In genomic region chr10:7756360-7756992, GRCh38 we compare ENCODE assay signal across 8 cellular contexts. TPM values are rescaled to one million over a fixed set of nuclear protein-coding genes. Genes with fewer than 3 reads are reported as not detected.
DNase-seq lines count a peak whose midpoint lies in the region; TF ChIP-seq lines count a peak whose summit lies in the region.
"Had no signal": no experiment of that assay in that cellular context is flagged by ENCODE, and none has a peak within 500 bp of the region (broad histone marks: within the 10 kb centered on the region; RNA-seq: fewer than 3 reads in every experiment).

No MANE protein-coding gene starts in this region.

- H3K27me3 ChIP-seq in hepatocyte (no peaks in the 10 kb centered on the region), spleen (replicated peaks in 1 of 7) (no peaks in the 10 kb centered on the region)

- H3K36me3 ChIP-seq in hepatocyte (replicated peaks; ENCODE audit: insufficient read depth, low read depth), result no peaks in the 10 kb centered on the region
- H3K36me3 ChIP-seq in spleen, result peaks cover 4 to 98% (median 85%) of the 10 kb centered on the region in 6 donors

- peak; percentile 20 for DNase-seq in GDM1 (lab: John Stamatoyannopoulos, UW)
- DNase-seq in HT-29 (ENCODE audit: low spot score), result peak; percentile 45
- peak; percentile 30 for DNase-seq in activated CD4-positive, alpha-beta T cell treated with anti-CD3 and anti-CD28 coated beads, Interleukin-2, amount 10 ng/mL, durations not matched to agents 7 days and 5 days
- DNase-seq in hepatocyte (ENCODE audit: low spot score), result peak; percentile 22
- DNase-seq in DMS114 treated with DMSO at 0.1 percent for 48 hours (lab: John Stamatoyannopoulos, UW; ENCODE audit: unreplicated experiment), result no peak
- no peak for DNase-seq in spleen
- no peak for DNase-seq in COR-L47 (lab: John Stamatoyannopoulos, UW)

- CTCF ChIA-PET in activated CD4-positive, alpha-beta T cell treated with anti-CD3 and anti-CD28 coated beads, Interleukin-2, amount 10 ng/mL, durations not matched to agents 7 days and 5 days (lab: Charles Lee), result interaction anchor here (0.7 to 1.2 kb wide), 3 partner anchors 10 to 233 kb away, joined by 3 to 5 read pairs (median 3); no protein-coding TSS in a partner anchor

- TF ChIP-seq CTCF in hepatocyte (IDR thresholded peaks at IDR 0.05; ENCODE audit: poor library complexity), result peak; percentile 34
- TF ChIP-seq CTCF in spleen (IDR thresholded peaks at IDR 0.05 in 8 of 11, conservative IDR thresholded peaks at IDR 0.05 in 3 of 11), result peak in 5 of 11 experiments; percentile 10 to 36 (median 13)

- POLR2A ChIA-PET in activated CD4-positive, alpha-beta T cell treated with anti-CD3 and anti-CD28 coated beads, Interleukin-2, amount 10 ng/mL, durations not matched to agents 7 days and 5 days (lab: Charles Lee), result no interaction called here

- intact Hi-C loops in spleen (cut with DNase I; ENCODE audit: low total_unique reads), result no loop called here

- no peak overlapping the region for H3K27ac ChIP-seq in hepatocyte
- no peak overlapping the region for H3K27ac ChIP-seq in spleen

- H3K9me3 ChIP-seq in hepatocyte (ENCODE audit: low read depth) (no peaks in the 10 kb centered on the region), spleen (no peaks in the 10 kb centered on the region)

- no peaks in the 10 kb centered on the region for H3K4me1 Mint-ChIP-seq in activated CD4-positive, alpha-beta T cell treated with anti-CD3 and anti-CD28 coated beads, Interleukin-2, amount 10 ng/mL, durations not matched to agents 7 days and 5 days

- H3K4me3 Mint-ChIP-seq in activated CD4-positive, alpha-beta T cell treated with anti-CD3 and anti-CD28 coated beads, Interleukin-2, amount 10 ng/mL, durations not matched to agents 7 days and 5 days, result no peak overlapping the region
- H3K4me3 Mint-ChIP-seq: T-helper 1 cell treated with Interleukin-12 subunit alpha and Interleukin-12 subunit beta and Interleukin-4 antibody, amounts not matched to agents 30 μg/mL and 1 μg/mL, for 36 hours had no signal

- no peak overlapping the region for H3K27ac Mint-ChIP-seq in activated CD4-positive, alpha-beta T cell treated with anti-CD3 and anti-CD28 coated beads, Interleukin-2, amount 10 ng/mL, durations not matched to agents 7 days and 5 days
- H3K27ac Mint-ChIP-seq: T-helper 1 cell treated with Interleukin-12 subunit alpha and Interleukin-12 subunit beta and Interleukin-4 antibody, amounts not matched to agents 30 μg/mL and 1 μg/mL, for 36 hours had no signal

- H3K4me1 ChIP-seq in hepatocyte (ENCODE audit: insufficient read depth), result no peaks in the 10 kb centered on the region
- no peaks in the 10 kb centered on the region for H3K4me1 ChIP-seq in spleen

- H3K36me3 Mint-ChIP-seq in activated CD4-positive, alpha-beta T cell treated with anti-CD3 and anti-CD28 coated beads, Interleukin-2, amount 10 ng/mL, durations not matched to agents 7 days and 5 days (ENCODE audit: low read depth), result peaks cover 37% of the 10 kb centered on the region

- no peaks in the 10 kb centered on the region for H3K9me2 ChIP-seq in hepatocyte (replicated peaks; ENCODE audit: insufficient read depth)

- WGBS in hepatocyte (ENCODE audit: low lambda C conversion rate, missing lambda C conversion rate), result 77% methylated on average over 7 of the region's 7 CpGs
- 63 to 74% (median 66%) methylated on average over 7 of the region's 7 CpGs for WGBS in spleen, 5 donors

- H3K79me2 ChIP-seq in hepatocyte, result no peaks in the 10 kb centered on the region

- no peak for TF ChIP-seq POLR2A in spleen (IDR thresholded peaks at IDR 0.05)

- H3K4me3 ChIP-seq in hepatocyte (no peak overlapping the region), spleen (no peak overlapping the region)

- H2AFZ ChIP-seq in hepatocyte, result no peak overlapping the region

- no peaks in the 10 kb centered on the region for H4K20me1 ChIP-seq in hepatocyte (ENCODE audit: insufficient read depth, poor library complexity, severe bottlenecking)

- no peaks in the 10 kb centered on the region for H3K9me3 Mint-ChIP-seq in activated CD4-positive, alpha-beta T cell treated with anti-CD3 and anti-CD28 coated beads, Interleukin-2, amount 10 ng/mL, durations not matched to agents 7 days and 5 days
- H3K9me3 Mint-ChIP-seq: T-helper 1 cell treated with Interleukin-12 subunit alpha and Interleukin-12 subunit beta and Interleukin-4 antibody, amounts not matched to agents 30 μg/mL and 1 μg/mL, for 36 hours had no signal

- H3K27me3 Mint-ChIP-seq in activated CD4-positive, alpha-beta T cell treated with anti-CD3 and anti-CD28 coated beads, Interleukin-2, amount 10 ng/mL, durations not matched to agents 7 days and 5 days, result no peaks in the 10 kb centered on the region

- H3K4me2 ChIP-seq in hepatocyte, result no peak overlapping the region

RNA-seq across cellular contexts. Expression of gene KIN, which starts 31.3 kb away (rescaled TPM):
- total RNA-seq in HT-29 (2014; rRNA removed; shearing (Covaris generic)), result 3.0 and 3.4 TPM in 2 replicates
- total RNA-seq in activated CD4-positive, alpha-beta T cell treated with anti-CD3 and anti-CD28 coated beads, Interleukin-2, amount 10 ng/mL, durations not matched to agents 7 days and 5 days, result 10 to 100 TPM; 12.9 to 14.8 TPM
- total RNA-seq in hepatocyte (11.4 and 25.2 TPM in 2 replicates), spleen (10 to 100 TPM in 6 of 7 donors, 1 to 10 TPM in 1; 9.2 to 13.6 (median 11.0) TPM)
- polyA plus RNA-seq in hepatocyte (10.6 and 12.1 TPM in 2 replicates), spleen (10 to 100 TPM; 11.3 to 16.0 (median 11.5) TPM)

RNA-seq across cellular contexts. Expression of gene ATP5F1C, which starts 31.5 kb away (rescaled TPM):
- total RNA-seq in HT-29 (2014; rRNA removed; shearing (Covaris generic)), result 145 and 147 TPM in 2 replicates
- 100 to 1,000 TPM; 256 to 286 TPM for total RNA-seq in activated CD4-positive, alpha-beta T cell treated with anti-CD3 and anti-CD28 coated beads, Interleukin-2, amount 10 ng/mL, durations not matched to agents 7 days and 5 days
- total RNA-seq in hepatocyte, result 416 and 564 TPM in 2 replicates
- polyA plus RNA-seq in hepatocyte, result 242 and 269 TPM in 2 replicates
- 100 to 1,000 TPM; 158 to 275 (median 180) TPM for total RNA-seq in spleen
- 100 to 1,000 TPM; 187 to 223 (median 206) TPM for polyA plus RNA-seq in spleen

RNA-seq across cellular contexts. Expression of gene ITIH2, which starts 53.4 kb away (rescaled TPM):
- total RNA-seq in HT-29 (2014; rRNA removed; shearing (Covaris generic)), result not detected in 2 replicates
- total RNA-seq in activated CD4-positive, alpha-beta T cell treated with anti-CD3 and anti-CD28 coated beads, Interleukin-2, amount 10 ng/mL, durations not matched to agents 7 days and 5 days, result not detected
- total RNA-seq in hepatocyte (181 and 194 TPM in 2 replicates), spleen (not detected)
- polyA plus RNA-seq in hepatocyte (61.9 and 70.2 TPM in 2 replicates), spleen (not detected)

Comparison
In these comparisons a context has a peak if more than half of its experiments do, and no peak if none do; other contexts are left out.
1. DNase-seq: peak in GDM1 (single experiment), HT-29 (single experiment), activated CD4-positive, alpha-beta T cell treated with anti-CD3 and anti-CD28 coated beads, Interleukin-2, amount 10 ng/mL, durations not matched to agents 7 days and 5 days (single experiment) and hepatocyte (single experiment); none in DMS114 treated with DMSO at 0.1 percent for 48 hours (single experiment), spleen (single experiment) and COR-L47 (single experiment).
2. RNA of gene ITIH2, which starts 53.4 kb away (total RNA-seq): 181 to 194 TPM in hepatocyte; not detected in HT-29, not detected in activated CD4-positive, alpha-beta T cell treated with anti-CD3 and anti-CD28 coated beads, Interleukin-2, amount 10 ng/mL, durations not matched to agents 7 days and 5 days and not detected in spleen; every median in the first group is over 100 times any median in the second.